19 cellular contexts compared by ENCODE assay signal in genomic region chr4:172134536-172134935, GRCh38.
DNase-seq lines count a peak whose midpoint lies in the region; ATAC-seq and TF ChIP-seq lines count a peak whose summit lies in the region.
"Had no signal": no experiment of that assay in that cellular context is flagged by ENCODE, and none has a peak within 500 bp of the region (broad histone marks: within the 10 kb centered on the region; RNA-seq: fewer than 3 reads in every experiment).

No MANE protein-coding gene starts in this region.

- H3K27ac ChIP-seq in foreskin keratinocyte, result no peak overlapping the region

- ATAC-seq in foreskin keratinocyte (peak; percentile 55), SK-N-SH treated with all-trans-retinoic acid at 6 μM for 48 hours (no peak), HG02623 (IDR thresholded peaks at IDR 0.05; ENCODE audit: unreplicated experiment) (no peak)
- ATAC-seq: GM23338, HCT116, K562 had no signal

- H3K4me3 ChIP-seq in AG10803 (ENCODE audit: low read length), result no peak overlapping the region
- H3K4me3 ChIP-seq: GM23338, K562 had no signal

- peak; percentile 23 for DNase-seq in AG10803 (ENCODE audit: low read depth)
- peak; percentile 5 for DNase-seq in HCEC 1CT
- peak; percentile 13 for DNase-seq in amniotic epithelial cell (ENCODE audit: low read depth)
- DNase-seq in foreskin keratinocyte, result peak in 1 of 2 donors; percentile 5
- no peak for DNase-seq in hippocampal formation (lab: John Stamatoyannopoulos, UW)
- no peak for DNase-seq in cerebellum (ENCODE audit: low spot score)
- DNase-seq: CD4-positive, CD25-positive, alpha-beta regulatory T cell; MM.1S; NCI-H1092; NCI-H1436; NCI-H2029; NCI-H2227 treated with DMSO at 0.1 percent for 48 hours; NCI-H510A; NK-92 treated with Interleukin-12 subunit alpha and Interleukin-12 subunit beta, amount 100 ng/mL, for 24 hours had no signal

- no peaks in the 10 kb centered on the region for H3K4me1 ChIP-seq in foreskin keratinocyte

- TF ChIP-seq CTCF in AG10803 (conservative IDR thresholded peaks at IDR 0.05; ENCODE audit: low read length) (no peak), foreskin keratinocyte (conservative IDR thresholded peaks at IDR 0.05) (no peak)

- no peaks in the 10 kb centered on the region for H3K27me3 ChIP-seq in foreskin keratinocyte

TF ChIP-seq in SK-N-SH treated with all-trans-retinoic acid at 6 μM for 48 hours, 23 proteins besides CTCF, POLR2A, EP300 and RAD21:
- TF ChIP-seq ZNF8 (CRISPR knock-in tag; IDR thresholded peaks at IDR 0.05), result no peak
- TF ChIP-seq ZNF70 (CRISPR knock-in tag; IDR thresholded peaks at IDR 0.05), result no peak
- TF ChIP-seq SNAI2 (CRISPR knock-in tag; IDR thresholded peaks at IDR 0.05), result no peak
- TF ChIP-seq POU6F1 (CRISPR knock-in tag; IDR thresholded peaks at IDR 0.05; ENCODE audit: borderline replicate concordance, low read depth), result no peak
- TF ChIP-seq, protein P1, sequence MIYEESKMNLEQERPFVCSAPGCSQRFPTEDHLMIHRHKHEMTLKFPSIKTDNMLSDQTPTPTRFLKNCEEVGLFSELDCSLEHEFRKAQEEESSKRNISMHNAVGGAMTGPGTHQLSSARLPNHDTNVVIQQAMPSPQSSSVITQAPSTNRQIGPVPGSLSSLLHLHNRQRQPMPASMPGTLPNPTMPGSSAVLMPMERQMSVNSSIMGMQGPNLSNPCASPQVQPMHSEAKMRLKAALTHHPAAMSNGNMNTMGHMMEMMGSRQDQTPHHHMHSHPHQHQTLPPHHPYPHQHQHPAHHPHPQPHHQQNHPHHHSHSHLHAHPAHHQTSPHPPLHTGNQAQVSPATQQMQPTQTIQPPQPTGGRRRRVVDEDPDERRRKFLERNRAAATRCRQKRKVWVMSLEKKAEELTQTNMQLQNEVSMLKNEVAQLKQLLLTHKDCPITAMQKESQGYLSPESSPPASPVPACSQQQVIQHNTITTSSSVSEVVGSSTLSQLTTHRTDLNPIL (CRISPR knock-in tag; IDR thresholded peaks at IDR 0.05; ENCODE audit: low read depth), result no peak
- no peak for TF ChIP-seq PPARA (CRISPR knock-in tag; IDR thresholded peaks at IDR 0.05; ENCODE audit: borderline replicate concordance)
- TF ChIP-seq ZFP30 (CRISPR knock-in tag; IDR thresholded peaks at IDR 0.05), result no peak
- no peak for TF ChIP-seq TCF4 (CRISPR knock-in tag; IDR thresholded peaks at IDR 0.05; ENCODE audit: borderline replicate concordance)

Comparison
In these comparisons a context has a peak if more than half of its experiments do, and no peak if none do; other contexts are left out.
1. DNase-seq: peak in AG10803 (single experiment), HCEC 1CT (single experiment) and amniotic epithelial cell (single experiment); none in hippocampal formation (0 of 2) and cerebellum (single experiment).